26 cellular contexts compared by ENCODE assay signal in genomic region chr4:171265190-171265818, GRCh38.
"Had no signal": no experiment of that assay in that cellular context is flagged by ENCODE, and none has a peak within 500 bp of the region (broad histone marks: within the 10 kb centered on the region; RNA-seq: fewer than 3 reads in every experiment).

No MANE protein-coding gene starts in this region.

- H3K9me3 ChIP-seq: SJCRH30 had no signal

- H3K4me2 ChIP-seq: KMS-11 had no signal

- H3K4me3 ChIP-seq: K562, SJCRH30 had no signal

- ATAC-seq: K562, Panc1, PC-3, SK-N-SH treated with all-trans-retinoic acid at 6 μM for 48 hours had no signal

- FAIRE-seq: HTR-8/SVneo, K562 had no signal

- H3K4me1 ChIP-seq: SJCRH30 had no signal

- DNase-seq: Kasumi-1; MV-4-11; NCI-H1048; NCI-H1105; NCI-H1417; NCI-H1436 treated with DMSO at 0.1 percent for 48 hours; NCI-H1694; NCI-H187 treated with DMSO at 0.1 percent for 48 hours; NCI-H2029 treated with DMSO at 0.1 percent for 48 hours; NCI-H2171 treated with DMSO at 0.1 percent for 48 hours; NCI-H345; NCI-H446 treated with DMSO at 0.1 percent for 48 hours; NCI-H510A treated with DMSO at 0.1 percent for 48 hours; NCI-H526; NK-92 treated with Interleukin-12 subunit alpha and Interleukin-12 subunit beta, amount 100 ng/mL, for 24 hours; PC-3; SHP77 treated with DMSO at 0.1 percent for 48 hours; SJCRH30; T-helper 1 cell had no signal

- H3K27ac ChIP-seq: HL-60, KMS-11, RWPE1, SJCRH30 had no signal

- H3K27me3 ChIP-seq: SJCRH30 had no signal

- H3K36me3 ChIP-seq: SJCRH30 had no signal

- H3K9ac ChIP-seq: KMS-11 had no signal
